Comparison of ENCODE assay signal across 34 cellular contexts in the genomic region with DNA sequence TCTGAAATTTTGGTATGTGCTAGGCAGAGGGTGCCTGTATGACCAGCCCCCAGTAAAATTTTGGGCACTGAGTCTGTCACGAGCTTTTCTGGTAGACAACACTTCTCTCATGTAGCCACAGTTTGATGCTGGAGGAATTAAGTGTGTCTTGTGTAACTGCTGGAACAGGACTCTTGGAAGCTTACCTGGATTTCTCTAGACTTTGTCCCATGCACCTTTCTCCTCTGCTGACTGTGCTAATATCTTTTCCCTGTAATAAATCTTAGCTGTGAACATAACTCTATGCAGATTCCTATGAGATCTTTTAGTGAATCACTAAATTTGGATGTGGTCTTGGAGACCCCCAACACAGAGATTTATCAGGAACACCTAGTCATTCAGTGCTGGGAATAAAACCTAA.
"Had no signal": no experiment of that assay in that cellular context is flagged by ENCODE, and none has a peak within 500 bp of the region (broad histone marks: within the 10 kb centered on the region; RNA-seq: fewer than 3 reads in every experiment).

No MANE protein-coding gene starts in this region.

- H3K4me3 ChIP-seq: MG63 had no signal

- DNase-seq: Karpas-422, Kasumi-1, MG63, MM.1S, MV-4-11, NCI-H1048, NCI-H1092, NCI-H1092 treated with DMSO at 0.1 percent for 48 hours, NCI-H1105, NCI-H1105 treated with DMSO at 0.1 percent for 48 hours, NCI-H1417, NCI-H1417 treated with DMSO at 0.1 percent for 48 hours, NCI-H1436, NCI-H1436 treated with DMSO at 0.1 percent for 48 hours, NCI-H146, NCI-H1694, NCI-H1694 treated with DMSO at 0.1 percent for 48 hours, NCI-H187, NCI-H187 treated with DMSO at 0.1 percent for 48 hours, NCI-H1930, NCI-H2029, NCI-H2029 treated with DMSO at 0.1 percent for 48 hours, NCI-H2081, NCI-H2081 treated with DMSO at 0.1 percent for 48 hours, NCI-H2107, NCI-H2171, NCI-H2171 treated with DMSO at 0.1 percent for 48 hours, NCI-H2227 treated with DMSO at 0.1 percent for 48 hours, NCI-H226, NCI-H345, NCI-H446, NCI-H446 treated with DMSO at 0.1 percent for 48 hours, NCI-H510A had no signal

- H3K27me3 ChIP-seq: MG63 had no signal

- H3K9me3 ChIP-seq: MG63 had no signal

- H3K27ac ChIP-seq: KMS-11 had no signal
